ENCODE assay signal across 1 cellular context in the genomic region with DNA sequence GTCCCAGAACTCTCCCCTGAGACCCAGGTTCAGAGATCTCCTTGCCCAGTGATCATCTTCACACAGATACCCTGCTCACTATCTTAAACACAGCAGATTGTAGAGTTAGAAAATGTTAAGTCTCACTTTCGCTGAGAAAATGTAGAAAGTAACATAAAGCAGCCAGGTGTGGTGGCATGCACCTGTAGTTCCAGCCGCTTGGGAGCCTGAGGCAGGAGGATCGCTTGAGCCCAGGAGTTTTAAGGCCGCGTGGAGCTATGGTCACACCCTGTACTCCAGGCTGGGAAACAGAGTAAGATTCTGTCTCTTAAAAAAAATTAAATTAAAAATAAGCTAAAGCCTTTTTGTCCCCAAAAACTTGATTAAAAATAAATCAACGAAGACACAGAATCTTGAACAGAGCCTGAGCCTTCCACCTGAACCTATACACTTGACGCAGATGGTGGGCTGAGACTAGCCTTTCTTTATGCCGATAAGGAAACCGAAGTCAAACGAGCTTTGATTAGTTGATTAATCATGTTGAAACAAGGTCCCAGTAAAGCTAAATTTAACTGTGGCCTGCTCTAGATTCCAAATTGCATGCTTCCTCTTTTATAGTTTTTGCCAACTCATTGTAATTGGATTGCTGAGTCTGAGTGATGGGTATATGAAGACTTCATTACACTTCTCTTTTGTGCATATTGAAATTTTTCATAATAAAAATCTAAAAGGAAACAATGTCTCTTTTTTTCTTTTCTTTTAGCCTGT.
TF ChIP-seq lines count a peak whose summit lies in the region.

No MANE protein-coding gene starts in this region.

TF ChIP-seq in GM12878, 131 proteins besides CTCF, POLR2A, EP300 and RAD21 (continued from another document):
- TF ChIP-seq CEBPB (IDR thresholded peaks at IDR 0.05; ENCODE audit: borderline replicate concordance in 1 of 2, low read depth in 2 of 2, low read length in 2 of 2) (peak in 1 of 2 experiments; percentile 25; a peak in 1 of 4 replicates), ZBED1 (IDR thresholded peaks at IDR 0.05; ENCODE audit: borderline replicate concordance) (no peak), ETV6 (conservative IDR thresholded peaks at IDR 0.05 in 1 of 2, IDR thresholded peaks at IDR 0.05 in 1 of 2; ENCODE audit: borderline replicate concordance in 1 of 2, low read depth in 1 of 2) (0 out of 4 replicates have a peak, but pooled peaks of 1 of the 2 experiments have one; percentile 13), EED (IDR thresholded peaks at IDR 0.05; ENCODE audit: low read depth) (peak; percentile 32; the same call in 1 of the 2 replicates), RB1 (IDR thresholded peaks at IDR 0.05; ENCODE audit: borderline replicate concordance) (no peak), IRF4 (IDR thresholded peaks at IDR 0.05; ENCODE audit: low read depth, low read length) (peak; percentile 40; the same call in 1 of the 2 replicates), IKZF1 (conservative IDR thresholded peaks at IDR 0.05) (peak; percentile 67), PAX5 (IDR thresholded peaks at IDR 0.05; ENCODE audit: borderline replicate concordance, low read depth, low read length) (0 out of 2 replicates have a peak, but pooled peaks have one; percentile 36), CHD4 (IDR thresholded peaks at IDR 0.05) (no peak)
- TF ChIP-seq, protein P1, sequence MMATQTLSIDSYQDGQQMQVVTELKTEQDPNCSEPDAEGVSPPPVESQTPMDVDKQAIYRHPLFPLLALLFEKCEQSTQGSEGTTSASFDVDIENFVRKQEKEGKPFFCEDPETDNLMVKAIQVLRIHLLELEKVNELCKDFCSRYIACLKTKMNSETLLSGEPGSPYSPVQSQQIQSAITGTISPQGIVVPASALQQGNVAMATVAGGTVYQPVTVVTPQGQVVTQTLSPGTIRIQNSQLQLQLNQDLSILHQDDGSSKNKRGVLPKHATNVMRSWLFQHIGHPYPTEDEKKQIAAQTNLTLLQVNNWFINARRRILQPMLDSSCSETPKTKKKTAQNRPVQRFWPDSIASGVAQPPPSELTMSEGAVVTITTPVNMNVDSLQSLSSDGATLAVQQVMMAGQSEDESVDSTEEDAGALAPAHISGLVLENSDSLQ (IDR thresholded peaks at IDR 0.05): peak; percentile 74
- TF ChIP-seq, protein P2, sequence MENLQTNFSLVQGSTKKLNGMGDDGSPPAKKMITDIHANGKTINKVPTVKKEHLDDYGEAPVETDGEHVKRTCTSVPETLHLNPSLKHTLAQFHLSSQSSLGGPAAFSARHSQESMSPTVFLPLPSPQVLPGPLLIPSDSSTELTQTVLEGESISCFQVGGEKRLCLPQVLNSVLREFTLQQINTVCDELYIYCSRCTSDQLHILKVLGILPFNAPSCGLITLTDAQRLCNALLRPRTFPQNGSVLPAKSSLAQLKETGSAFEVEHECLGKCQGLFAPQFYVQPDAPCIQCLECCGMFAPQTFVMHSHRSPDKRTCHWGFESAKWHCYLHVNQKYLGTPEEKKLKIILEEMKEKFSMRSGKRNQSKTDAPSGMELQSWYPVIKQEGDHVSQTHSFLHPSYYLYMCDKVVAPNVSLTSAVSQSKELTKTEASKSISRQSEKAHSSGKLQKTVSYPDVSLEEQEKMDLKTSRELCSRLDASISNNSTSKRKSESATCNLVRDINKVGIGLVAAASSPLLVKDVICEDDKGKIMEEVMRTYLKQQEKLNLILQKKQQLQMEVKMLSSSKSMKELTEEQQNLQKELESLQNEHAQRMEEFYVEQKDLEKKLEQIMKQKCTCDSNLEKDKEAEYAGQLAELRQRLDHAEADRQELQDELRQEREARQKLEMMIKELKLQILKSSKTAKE (IDR thresholded peaks at IDR 0.05; ENCODE audit: low read depth, poor library complexity, severe bottlenecking): no peak
- TF ChIP-seq, protein P3, sequence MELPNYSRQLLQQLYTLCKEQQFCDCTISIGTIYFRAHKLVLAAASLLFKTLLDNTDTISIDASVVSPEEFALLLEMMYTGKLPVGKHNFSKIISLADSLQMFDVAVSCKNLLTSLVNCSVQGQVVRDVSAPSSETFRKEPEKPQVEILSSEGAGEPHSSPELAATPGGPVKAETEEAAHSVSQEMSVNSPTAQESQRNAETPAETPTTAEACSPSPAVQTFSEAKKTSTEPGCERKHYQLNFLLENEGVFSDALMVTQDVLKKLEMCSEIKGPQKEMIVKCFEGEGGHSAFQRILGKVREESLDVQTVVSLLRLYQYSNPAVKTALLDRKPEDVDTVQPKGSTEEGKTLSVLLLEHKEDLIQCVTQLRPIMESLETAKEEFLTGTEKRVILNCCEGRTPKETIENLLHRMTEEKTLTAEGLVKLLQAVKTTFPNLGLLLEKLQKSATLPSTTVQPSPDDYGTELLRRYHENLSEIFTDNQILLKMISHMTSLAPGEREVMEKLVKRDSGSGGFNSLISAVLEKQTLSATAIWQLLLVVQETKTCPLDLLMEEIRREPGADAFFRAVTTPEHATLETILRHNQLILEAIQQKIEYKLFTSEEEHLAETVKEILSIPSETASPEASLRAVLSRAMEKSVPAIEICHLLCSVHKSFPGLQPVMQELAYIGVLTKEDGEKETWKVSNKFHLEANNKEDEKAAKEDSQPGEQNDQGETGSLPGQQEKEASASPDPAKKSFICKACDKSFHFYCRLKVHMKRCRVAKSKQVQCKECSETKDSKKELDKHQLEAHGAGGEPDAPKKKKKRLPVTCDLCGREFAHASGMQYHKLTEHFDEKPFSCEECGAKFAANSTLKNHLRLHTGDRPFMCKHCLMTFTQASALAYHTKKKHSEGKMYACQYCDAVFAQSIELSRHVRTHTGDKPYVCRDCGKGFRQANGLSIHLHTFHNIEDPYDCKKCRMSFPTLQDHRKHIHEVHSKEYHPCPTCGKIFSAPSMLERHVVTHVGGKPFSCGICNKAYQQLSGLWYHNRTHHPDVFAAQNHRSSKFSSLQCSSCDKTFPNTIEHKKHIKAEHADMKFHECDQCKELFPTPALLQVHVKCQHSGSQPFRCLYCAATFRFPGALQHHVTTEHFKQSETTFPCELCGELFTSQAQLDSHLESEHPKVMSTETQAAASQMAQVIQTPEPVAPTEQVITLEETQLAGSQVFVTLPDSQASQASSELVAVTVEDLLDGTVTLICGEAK (IDR thresholded peaks at IDR 0.05; ENCODE audit: borderline replicate concordance): 0 out of 2 replicates have a peak, but pooled peaks have one; percentile 6
